In genomic region chr10:55091691-55092328, GRCh38 we compare ENCODE assay signal across 8 cellular contexts.
A peak's percentile ranks its signal among the peaks of the same experiment; 100 is the strongest.
DNase-seq lines count a peak whose midpoint lies in the region; ATAC-seq and TF ChIP-seq lines count a peak whose summit lies in the region.

No MANE protein-coding gene starts in this region.

- no peak for ATAC-seq in HG02588 (IDR thresholded peaks at IDR 0.05; ENCODE audit: unreplicated experiment)
- ATAC-seq in T-cell (replicated peaks in 1 of 4) = no peak

- TF ChIP-seq CTCF in kidney epithelial cell (IDR thresholded peaks at IDR 0.05; ENCODE audit: insufficient read depth, low read length, poor library complexity, severe bottlenecking) = peak; percentile 86

- H3K36me3 Mint-ChIP-seq in T-cell = no peaks in the 10 kb centered on the region

- no peaks in the 10 kb centered on the region for H3K4me1 Mint-ChIP-seq in T-cell

- peaks cover 0 to 1% (median 0%) of the 10 kb centered on the region in 3 donors for H3K9me3 Mint-ChIP-seq in T-cell

- H3K4me3 ChIP-seq in kidney epithelial cell (ENCODE audit: low read depth, low read length) = no peak overlapping the region

- H3K36me3 ChIP-seq in kidney epithelial cell (ENCODE audit: control insufficient read depth, insufficient read depth, low read length) = no peaks in the 10 kb centered on the region

- DNase-seq in COLO829 (ENCODE audit: low spot score) (peak; percentile 0), H4 (ENCODE audit: low spot score) (peak; percentile 4), SK-N-DZ (ENCODE audit: low spot score) (peak; percentile 15), kidney epithelial cell (ENCODE audit: low read depth) (no peak), T-cell (no peak), NCI-H1436 (lab: John Stamatoyannopoulos, UW) (no peak)
- DNase-seq in activated CD4-positive, CD25-positive, alpha-beta regulatory T cell treated with anti-CD3 and anti-CD28 coated beads, Interleukin-2, amount 50 U/mL, for 72 hours = no peak

- no peaks in the 10 kb centered on the region for H3K27me3 Mint-ChIP-seq in T-cell

- H3K27ac Mint-ChIP-seq in T-cell = no peak overlapping the region

- no peak overlapping the region for H3K4me3 Mint-ChIP-seq in T-cell

- no peaks in the 10 kb centered on the region for H3K27me3 ChIP-seq in kidney epithelial cell (ENCODE audit: control insufficient read depth, insufficient read depth, low read length)

- POLR2A ChIA-PET in T-cell (lab: Charles Lee) = no interaction called here

- CTCF ChIA-PET in T-cell (lab: Charles Lee) = no interaction called here

Comparison
In these comparisons a context has a peak if more than half of its experiments do, and no peak if none do; other contexts are left out.
1. DNase-seq: peak in COLO829 (single experiment), H4 (single experiment) and SK-N-DZ (single experiment); none in kidney epithelial cell (single experiment), activated CD4-positive, CD25-positive, alpha-beta regulatory T cell treated with anti-CD3 and anti-CD28 coated beads, Interleukin-2, amount 50 U/mL, for 72 hours (single experiment), T-cell (0 of 34) and NCI-H1436 (single experiment).